1 cellular context compared by ENCODE assay signal in the genomic region with DNA sequence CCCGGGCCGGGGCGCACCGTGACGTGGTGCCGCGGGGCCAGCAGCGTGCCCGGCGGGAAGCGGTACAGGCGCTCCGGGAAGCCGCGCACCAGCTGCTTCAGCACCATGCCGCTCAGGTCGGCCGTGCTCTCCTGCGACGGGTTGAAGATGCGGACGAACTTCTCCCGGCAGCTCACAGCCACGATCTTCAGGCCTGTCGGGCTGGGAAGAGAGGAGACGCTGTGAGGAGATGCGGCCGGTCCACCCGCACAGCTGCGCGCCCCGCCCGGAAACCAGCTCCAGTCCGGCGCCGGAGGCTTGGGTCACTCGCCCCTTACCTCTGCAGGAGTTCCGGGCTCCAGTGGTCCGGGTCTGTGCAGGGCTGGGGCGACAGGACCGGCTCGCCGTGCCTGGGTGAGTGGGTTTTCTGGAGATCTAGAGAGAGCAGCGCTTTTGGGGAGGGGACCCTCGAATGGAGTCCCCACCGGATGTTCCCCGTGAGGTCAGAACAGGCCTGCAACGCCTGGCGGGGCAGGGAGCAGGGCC.
TF ChIP-seq lines count a peak whose summit lies in the region.

No MANE protein-coding gene starts in this region.

TF ChIP-seq in IMR-90, 13 proteins besides CTCF, POLR2A, EP300 and RAD21 (continued from another document):
- TF ChIP-seq RCOR1 (IDR thresholded peaks at IDR 0.05; ENCODE audit: insufficient replicate concordance, low read length) (no peak), MAZ (IDR thresholded peaks at IDR 0.05; ENCODE audit: borderline replicate concordance, low read depth, low read length) (no peak), SMC3 (IDR thresholded peaks at IDR 0.05; ENCODE audit: low read depth, low read length) (no peak), CEBPB (IDR thresholded peaks at IDR 0.05; ENCODE audit: low read depth, low read length) (no peak)
